ENCODE assay signal across 8 cellular contexts in the genomic region with DNA sequence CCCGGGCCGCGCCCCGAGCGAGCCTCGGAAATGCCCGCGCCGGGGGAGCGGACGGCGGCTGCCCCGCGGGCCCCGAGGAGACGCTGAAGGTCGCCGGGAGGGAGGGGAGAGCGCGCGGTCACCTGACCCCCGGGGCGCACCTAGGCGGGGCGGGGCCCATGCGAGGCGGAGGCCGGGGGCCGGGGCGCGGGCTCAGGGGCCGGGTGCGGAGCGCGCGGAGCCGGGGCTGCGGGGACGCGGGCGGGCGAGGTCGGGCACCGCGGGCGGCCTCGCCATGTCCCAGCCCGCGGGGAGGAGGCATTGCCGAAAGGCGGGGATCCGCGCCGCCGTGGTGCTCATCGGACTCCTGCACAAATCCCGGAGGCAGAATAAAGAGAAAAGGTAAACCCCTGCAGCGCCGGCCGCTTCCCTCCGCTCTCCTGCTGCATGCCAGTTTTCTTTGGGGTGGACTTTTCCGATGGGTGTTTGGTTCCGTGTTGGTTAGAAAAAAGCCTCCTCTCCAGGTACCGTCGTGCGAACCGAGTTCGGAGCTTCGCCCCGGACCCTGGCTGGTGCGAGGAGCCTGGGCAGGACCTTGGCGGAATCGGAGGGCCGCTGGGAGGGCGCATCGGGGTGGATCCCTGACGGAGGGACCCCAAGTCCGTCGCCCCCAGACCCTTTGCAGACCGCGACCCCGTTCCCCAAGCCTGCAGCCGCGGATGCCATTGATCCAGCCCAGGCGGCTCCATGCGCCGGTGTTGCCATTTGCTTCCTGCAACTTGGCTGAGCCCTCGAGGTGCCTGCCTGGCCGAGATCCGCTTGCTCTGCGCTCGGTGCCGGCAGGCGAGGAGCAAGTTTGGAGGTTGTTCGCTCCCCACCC. TPM values are rescaled to one million over a fixed set of nuclear protein-coding genes. Genes with fewer than 3 reads are reported as not detected.
A peak's percentile ranks its signal among the peaks of the same experiment; 100 is the strongest.
DNase-seq lines count a peak whose midpoint lies in the region; ATAC-seq and TF ChIP-seq lines count a peak whose summit lies in the region.

No MANE protein-coding gene starts in this region.

- H3K27me3 ChIP-seq in ascending aorta = no peaks in the 10 kb centered on the region

- BruUV-seq in Calu3 (replicated peaks; lab: Mats Ljungman, UMichigan) = no TSS peak

- CTCF ChIA-PET in Calu3 (lab: Charles Lee) = interaction anchor here (0.7 kb wide), 1 partner anchor 127 kb away, joined by 3 read pairs; no protein-coding TSS in a partner anchor

- intact Hi-C loops in Calu3 (cut with micrococcal nuclease; ENCODE audit: unreplicated experiment) (no loop called here), ascending aorta (cut with DNase I) (loop anchor here (2.0 kb wide), 2 partner anchors 129 to 151 kb away; no protein-coding TSS in a partner anchor)

- H3K4me3 Mint-ChIP-seq in Calu3 (ENCODE audit: low read depth, unreplicated experiment) = peak overlapping the region; percentile 82
- H3K4me3 Mint-ChIP-seq in stimulated activated memory B cell treated with anti-CD40 and anti-IgM and Interleukin-4, amounts not matched to agents 10 μg/mL and 1 μg/mL and 100 μg/mL, for 72 hours = peak overlapping the region; percentile 78

- DNase-seq in Calu3 (peak; percentile 41), NCI-H1105 treated with DMSO at 0.1 percent for 48 hours (lab: John Stamatoyannopoulos, UW) (peak; percentile 11), ascending aorta (ENCODE audit: low spot score in 2 of 2) (no peak), iPS-NIHi11 (ENCODE audit: low spot score) (peak; percentile 40), NOMO-1 treated with dmso at 0.1 percent for 144 hours (lab: John Stamatoyannopoulos, UW; ENCODE audit: unreplicated experiment) (no peak)

- no peaks in the 10 kb centered on the region for H3K9me3 ChIP-seq in ascending aorta

- H3K27me3 Mint-ChIP-seq in Calu3 (ENCODE audit: unreplicated experiment) = no peaks in the 10 kb centered on the region
- peaks cover 62% of the 10 kb centered on the region for H3K27me3 Mint-ChIP-seq in stimulated activated memory B cell treated with anti-CD40 and anti-IgM and Interleukin-4, amounts not matched to agents 10 μg/mL and 1 μg/mL and 100 μg/mL, for 72 hours

- H3K36me3 Mint-ChIP-seq in Calu3 (ENCODE audit: insufficient read depth, unreplicated experiment) = peaks cover 11% of the 10 kb centered on the region
- peaks cover 11% of the 10 kb centered on the region for H3K36me3 Mint-ChIP-seq in stimulated activated memory B cell treated with anti-CD40 and anti-IgM and Interleukin-4, amounts not matched to agents 10 μg/mL and 1 μg/mL and 100 μg/mL, for 72 hours

- TF ChIP-seq CTCF in Calu3 (IDR thresholded peaks at IDR 0.05; ENCODE audit: unreplicated experiment) (no peak), ascending aorta (IDR thresholded peaks at IDR 0.05) (no peak)

- H3K27ac ChIP-seq in ascending aorta = peak overlapping the region in 1 of 2 donors; percentile 82

- no peaks in the 10 kb centered on the region for H3K4me1 Mint-ChIP-seq in Calu3 (ENCODE audit: low read depth, unreplicated experiment)
- peaks cover 23% of the 10 kb centered on the region for H3K4me1 Mint-ChIP-seq in stimulated activated memory B cell treated with anti-CD40 and anti-IgM and Interleukin-4, amounts not matched to agents 10 μg/mL and 1 μg/mL and 100 μg/mL, for 72 hours

- peak overlapping the region; percentile 56 to 85 for H3K4me3 ChIP-seq in ascending aorta

- H3K4me1 ChIP-seq in ascending aorta = peaks cover 10 to 13% of the 10 kb centered on the region in 2 donors

- no peaks in the 10 kb centered on the region for H3K36me3 ChIP-seq in ascending aorta

- H3K9me3 Mint-ChIP-seq in Calu3 (ENCODE audit: low read depth, unreplicated experiment) = no peaks in the 10 kb centered on the region
- H3K9me3 Mint-ChIP-seq in stimulated activated memory B cell treated with anti-CD40 and anti-IgM and Interleukin-4, amounts not matched to agents 10 μg/mL and 1 μg/mL and 100 μg/mL, for 72 hours = no peaks in the 10 kb centered on the region

- no peak overlapping the region for H3K27ac Mint-ChIP-seq in Calu3 (ENCODE audit: unreplicated experiment)
- no peak overlapping the region for H3K27ac Mint-ChIP-seq in stimulated activated memory B cell treated with anti-CD40 and anti-IgM and Interleukin-4, amounts not matched to agents 10 μg/mL and 1 μg/mL and 100 μg/mL, for 72 hours

- peak; percentile 42 for ATAC-seq in stimulated activated memory B cell treated with anti-CD40 and anti-IgM and Interleukin-4, amounts not matched to agents 10 μg/mL and 1 μg/mL and 100 μg/mL, for 72 hours
- ATAC-seq in HG03469 (IDR thresholded peaks at IDR 0.05; ENCODE audit: unreplicated experiment) (no peak), HG03135 (IDR thresholded peaks at IDR 0.05; ENCODE audit: unreplicated experiment) (no peak)

RNA-seq across cellular contexts. Expression of gene RAP1GAP2, which starts 57.7 kb away (rescaled TPM):
- total RNA-seq in Calu3 (2022) (28.9 and 38.4 TPM in 2 replicates), ascending aorta (1.6 TPM)

Comparison
In these comparisons a context has a peak if more than half of its experiments do, and no peak if none do; other contexts are left out.
1. DNase-seq: peak in Calu3 (single experiment), NCI-H1105 treated with DMSO at 0.1 percent for 48 hours (single experiment) and iPS-NIHi11 (single experiment); none in ascending aorta (0 of 2) and NOMO-1 treated with dmso at 0.1 percent for 144 hours (single experiment).
2. RNA of gene RAP1GAP2, which starts 57.7 kb away (total RNA-seq): 28.9 to 38.4 TPM in Calu3; 1.6 TPM in ascending aorta (single experiment); every median in the first group is over 10 times any median in the second.